Comparison of ENCODE assay signal across 8 cellular contexts in the genomic region with DNA sequence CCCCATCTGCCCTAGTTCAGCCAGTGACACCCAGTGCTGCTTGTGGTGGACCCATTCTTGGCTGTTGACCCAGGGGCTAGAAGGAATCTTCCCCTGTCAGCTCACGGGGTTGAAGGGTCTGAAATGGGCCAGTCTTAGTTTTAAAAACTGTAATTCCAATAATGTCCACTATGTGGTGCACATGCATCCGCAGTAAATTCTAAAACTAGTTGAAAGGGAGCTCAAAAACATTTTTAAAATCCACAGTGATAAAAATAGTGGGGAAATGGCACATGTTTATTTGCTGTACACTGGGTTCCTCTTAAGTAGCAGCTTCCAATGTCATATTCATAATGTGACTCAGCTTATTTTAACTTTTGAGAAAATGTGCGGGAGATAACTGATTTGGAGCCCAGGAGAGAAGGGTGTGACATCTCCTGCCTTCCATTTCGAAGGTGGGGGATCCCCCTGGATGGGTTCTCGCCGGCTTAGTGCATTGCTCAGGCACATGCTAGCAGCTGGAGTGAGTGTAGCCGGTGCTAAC. TPM values are rescaled to one million over a fixed set of nuclear protein-coding genes. Genes with fewer than 3 reads are reported as not detected.
DNase-seq lines count a peak whose midpoint lies in the region; ATAC-seq and TF ChIP-seq lines count a peak whose summit lies in the region.

No MANE protein-coding gene starts in this region.

- CTCF ChIA-PET in AG04449 (lab: Yijun Ruan, JAX) = interaction anchor here (0.6 to 8.4 kb wide), 50 partner anchors 8 to 451 kb away, joined by 3 to 67 read pairs (median 4); a partner anchor contains a TSS

- DNase-seq in AG04449 (ENCODE audit: low read depth, low spot score) = no peak
- no peak for DNase-seq in GM06990 (ENCODE audit: extremely low read depth, insufficient read length)
- DNase-seq in NCI-H2029 treated with DMSO at 0.1 percent for 48 hours (lab: John Stamatoyannopoulos, UW) = peak; percentile 3
- DNase-seq in activated T-cell treated with anti-CD3 and anti-CD28 coated beads, Interleukin-2, amount 50 U/mL, for 24 hours = peak; percentile 38
- DNase-seq in Right ventricle myocardium inferior (ENCODE audit: missing footprints) = no peak
- peak; percentile 39 for DNase-seq in pons (ENCODE audit: low spot score)
- no peak for DNase-seq in anterior cingulate cortex (lab: John Stamatoyannopoulos, UW)

- no peak overlapping the region for H3K27ac Mint-ChIP-seq in activated T-cell treated with anti-CD3 and anti-CD28 coated beads, Interleukin-2, amount 50 U/mL, for 24 hours

- intact Hi-C loops in Right ventricle myocardium inferior (cut with DNase I) = loop anchor here (1.0 to 2.0 kb wide), 2 partner anchors 27 to 64 kb away; no protein-coding TSS in a partner anchor

- H3K9me3 Mint-ChIP-seq in activated T-cell treated with anti-CD3 and anti-CD28 coated beads, Interleukin-2, amount 50 U/mL, for 24 hours = no peaks in the 10 kb centered on the region

- POLR2A ChIA-PET in AG04449 (lab: Yijun Ruan, JAX) = interaction anchor here (0.6 to 1.6 kb wide), 3 partner anchors 9 to 64 kb away, joined by 3 to 4 read pairs (median 3); no protein-coding TSS in a partner anchor

- no peaks in the 10 kb centered on the region for H3K36me3 Mint-ChIP-seq in activated T-cell treated with anti-CD3 and anti-CD28 coated beads, Interleukin-2, amount 50 U/mL, for 24 hours (ENCODE audit: low read depth)

- ATAC-seq in Right ventricle myocardium inferior = peak; percentile 62
- ATAC-seq in GM19455 (IDR thresholded peaks at IDR 0.05; ENCODE audit: unreplicated experiment) = no peak

- H3K4me3 Mint-ChIP-seq in activated T-cell treated with anti-CD3 and anti-CD28 coated beads, Interleukin-2, amount 50 U/mL, for 24 hours = no peak overlapping the region

- no peaks in the 10 kb centered on the region for H3K36me3 ChIP-seq in GM06990 (ENCODE audit: control insufficient read depth, insufficient read depth, low read length)

- TF ChIP-seq CTCF in AG04449 (IDR thresholded peaks at IDR 0.05; ENCODE audit: insufficient read depth, low read length, missing control alignments) (peak; percentile 19), GM06990 (IDR thresholded peaks at IDR 0.05; ENCODE audit: insufficient read depth, low read length, poor library complexity, severe bottlenecking) (peak; percentile 66)

- no peak overlapping the region for H3K4me3 ChIP-seq in AG04449 (ENCODE audit: low read depth, low read length)
- no peak overlapping the region for H3K4me3 ChIP-seq in GM06990 (replicated peaks; ENCODE audit: low read depth, low read length)

- peaks cover 12% of the 10 kb centered on the region for H3K27me3 Mint-ChIP-seq in activated T-cell treated with anti-CD3 and anti-CD28 coated beads, Interleukin-2, amount 50 U/mL, for 24 hours

- no peaks in the 10 kb centered on the region for H3K27me3 ChIP-seq in GM06990 (replicated peaks; ENCODE audit: control insufficient read depth, insufficient read depth, low read length)

- peaks cover 20% of the 10 kb centered on the region for H3K4me1 Mint-ChIP-seq in activated T-cell treated with anti-CD3 and anti-CD28 coated beads, Interleukin-2, amount 50 U/mL, for 24 hours (ENCODE audit: low read depth)

RNA-seq across cellular contexts. Expression of a gene that starts 32.8 kb away (rescaled TPM):
- 0.81 TPM for total RNA-seq in Right ventricle myocardium inferior

RNA-seq across cellular contexts. Expression of a gene that starts 59.1 kb away (rescaled TPM):
- total RNA-seq in Right ventricle myocardium inferior = 28.2 TPM

Comparison
In these comparisons a context has a peak if more than half of its experiments do, and no peak if none do; other contexts are left out.
1. DNase-seq: peak in NCI-H2029 treated with DMSO at 0.1 percent for 48 hours (single experiment), activated T-cell treated with anti-CD3 and anti-CD28 coated beads, Interleukin-2, amount 50 U/mL, for 24 hours (single experiment) and pons (single experiment); none in AG04449 (single experiment), GM06990 (single experiment), Right ventricle myocardium inferior (single experiment) and anterior cingulate cortex (0 of 58).